ENCODE assay signal across 27 cellular contexts in genomic region chr10:50574932-50575331, GRCh38.
"Had no signal": no experiment of that assay in that cellular context is flagged by ENCODE, and none has a peak within 500 bp of the region (broad histone marks: within the 10 kb centered on the region; RNA-seq: fewer than 3 reads in every experiment).

No MANE protein-coding gene starts in this region.

- DNase-seq: colonic mucosa; cortex of kidney; dermis blood vessel endothelial cell; dorsolateral prefrontal cortex; effector CD4-positive, alpha-beta T cell; effector CD8-positive, alpha-beta T cell; effector memory CD4-positive, alpha-beta T cell; effector memory CD8-positive, alpha-beta T cell; endodermal cell; esophagus squamous epithelium; foreskin fibroblast; foreskin keratinocyte; foreskin melanocyte; gastrocnemius medialis; glutamatergic neuron; head of caudate nucleus; heart left ventricle; heart right ventricle had no signal

- H3K4me1 ChIP-seq: foreskin keratinocyte had no signal

- ATAC-seq: effector memory CD8-positive, alpha-beta T cell; esophagus mucosa; gastrocnemius medialis; gastroesophageal sphincter; heart left ventricle; heart right ventricle had no signal

- FAIRE-seq: colon, endometrium, endothelial cell of umbilical vein, frontal cortex had no signal

- H3K36me3 ChIP-seq: colonic mucosa, esophagus muscularis mucosa, esophagus squamous epithelium, gastrocnemius medialis, gastroesophageal sphincter, heart left ventricle, heart right ventricle had no signal

- H3K27me3 ChIP-seq: colonic mucosa, dorsolateral prefrontal cortex, esophagus muscularis mucosa, esophagus squamous epithelium, foreskin keratinocyte, gastrocnemius medialis, gastroesophageal sphincter, heart left ventricle, heart right ventricle had no signal

- H3K9me3 ChIP-seq: colonic mucosa, esophagus muscularis mucosa, esophagus squamous epithelium, gastrocnemius medialis, gastroesophageal sphincter had no signal

- H3K27ac ChIP-seq: colonic mucosa, coronary artery, epithelial cell of prostate, esophagus muscularis mucosa, esophagus squamous epithelium, foreskin keratinocyte, gastrocnemius medialis, gastroesophageal sphincter, heart left ventricle, heart right ventricle had no signal

- H3K4me3 ChIP-seq: colonic mucosa, coronary artery, esophagus muscularis mucosa, esophagus squamous epithelium, gastrocnemius medialis, gastroesophageal sphincter, heart left ventricle, heart right ventricle had no signal
